Comparison of ENCODE assay signal across 7 cellular contexts in genomic region chr10:103069453-103070331, GRCh38.
DNase-seq lines count a peak whose midpoint lies in the region; ATAC-seq, FAIRE-seq and TF ChIP-seq lines count a peak whose summit lies in the region.

No MANE protein-coding gene starts in this region.

- H3K36me3 ChIP-seq in H1 (ENCODE audit: control insufficient read depth in 2 of 4, insufficient read depth in 4 of 4, low read length in 3 of 4): no peaks in the 10 kb centered on the region

- no peak overlapping the region for H3K27ac ChIP-seq in H1 (ENCODE audit: low read depth, low read length)

- no peak overlapping the region for H4K91ac ChIP-seq in H1 (replicated peaks; ENCODE audit: insufficient read length, low read length)

- H3K4me3 Mint-ChIP-seq in HFFc6 (no peak overlapping the region), naive B cell (peak overlapping the region in 7 of 8 donors; percentile 44 to 80 (median 71))
- H3K4me3 Mint-ChIP-seq in stimulated activated memory B cell treated with anti-CD40 and anti-IgM and Interleukin-4, amounts not matched to agents 10 μg/mL and 1 μg/mL and 100 μg/mL, for 72 hours: no peak overlapping the region

- H3K4ac ChIP-seq in H1 (replicated peaks; ENCODE audit: insufficient read length, low read depth, low read length): no peak overlapping the region

- H3K36me3 Mint-ChIP-seq in HFFc6 (ENCODE audit: low read depth) (no peaks in the 10 kb centered on the region), naive B cell (no peaks in the 10 kb centered on the region)
- peaks cover 10% of the 10 kb centered on the region for H3K36me3 Mint-ChIP-seq in stimulated activated memory B cell treated with anti-CD40 and anti-IgM and Interleukin-4, amounts not matched to agents 10 μg/mL and 1 μg/mL and 100 μg/mL, for 72 hours

- H3K23me2 ChIP-seq in H1 (ENCODE audit: low read depth, low read length): no peaks in the 10 kb centered on the region

- no peaks in the 10 kb centered on the region for H3K9me3 Mint-ChIP-seq in HFFc6
- no peaks in the 10 kb centered on the region for H3K9me3 Mint-ChIP-seq in naive B cell
- H3K9me3 Mint-ChIP-seq in stimulated activated memory B cell treated with anti-CD40 and anti-IgM and Interleukin-4, amounts not matched to agents 10 μg/mL and 1 μg/mL and 100 μg/mL, for 72 hours: no peaks in the 10 kb centered on the region

- CTCF ChIA-PET in H1 (lab: Charles Lee; ENCODE audit: partially characterized antibody): interaction anchor here (0.6 to 10.3 kb wide), 24 partner anchors 9 to 344 kb away, joined by 3 to 137 read pairs (median 4); partner anchors contain the start of genes CNNM2 and CYP17A1

- DNase-seq in GM12864 (ENCODE audit: low read depth): peak; percentile 44
- peak; percentile 32 for DNase-seq in HFFc6
- peak; percentile 49 for DNase-seq in NCI-H345 (lab: John Stamatoyannopoulos, UW)
- peak; percentile 27 to 55 for DNase-seq in activated CD8-positive, alpha-beta memory T cell treated with anti-CD3 and anti-CD28 coated beads for 1 hour (ENCODE audit: extremely low read depth in 1 of 2, low read depth in 1 of 2)
- DNase-seq in H1 (ENCODE audit: low read depth in 1 of 2, low spot score in 2 of 2): peak; percentile 33 to 83
- peak; percentile 63 for DNase-seq in naive B cell

- no peak overlapping the region; the same call in 1 of the 2 replicates for H4K8ac ChIP-seq in H1 (ENCODE audit: extremely low read depth, insufficient read depth, low read length)

- H3K4me1 Mint-ChIP-seq in HFFc6 (ENCODE audit: low read depth) (peaks cover 10% of the 10 kb centered on the region), naive B cell (peaks cover 32 to 40% (median 34%) of the 10 kb centered on the region in 3 donors)
- H3K4me1 Mint-ChIP-seq in stimulated activated memory B cell treated with anti-CD40 and anti-IgM and Interleukin-4, amounts not matched to agents 10 μg/mL and 1 μg/mL and 100 μg/mL, for 72 hours: peaks cover 40% of the 10 kb centered on the region

- H3K27me3 Mint-ChIP-seq in HFFc6 (ENCODE audit: insufficient read depth) (peaks cover 4% of the 10 kb centered on the region), naive B cell (no peaks in the 10 kb centered on the region)
- H3K27me3 Mint-ChIP-seq in stimulated activated memory B cell treated with anti-CD40 and anti-IgM and Interleukin-4, amounts not matched to agents 10 μg/mL and 1 μg/mL and 100 μg/mL, for 72 hours: no peaks in the 10 kb centered on the region

- H2BK15ac ChIP-seq in H1 (ENCODE audit: low read length): no peak overlapping the region

- no peak overlapping the region for H3K23ac ChIP-seq in H1 (ENCODE audit: insufficient read length)

- peak; percentile 73 for TF ChIP-seq CTCF in GM12864 (IDR thresholded peaks at IDR 0.05; ENCODE audit: low read depth, low read length, missing control alignments)
- peak; percentile 92 for TF ChIP-seq CTCF in HFFc6 (IDR thresholded peaks at IDR 0.05)
- TF ChIP-seq CTCF in H1 (IDR thresholded peaks at IDR 0.05; ENCODE audit: control extremely low read depth in 1 of 3, insufficient read depth in 1 of 3, low read depth in 1 of 3, low read length in 3 of 3): peak; percentile 69 to 85 (median 73)

- H3K27ac Mint-ChIP-seq in HFFc6: no peak overlapping the region
- H3K27ac Mint-ChIP-seq in naive B cell: peak overlapping the region; percentile 83 to 92 (median 87)
- peak overlapping the region; percentile 68 for H3K27ac Mint-ChIP-seq in stimulated activated memory B cell treated with anti-CD40 and anti-IgM and Interleukin-4, amounts not matched to agents 10 μg/mL and 1 μg/mL and 100 μg/mL, for 72 hours

- TF ChIP-seq RAD21 in H1 (IDR thresholded peaks at IDR 0.05 in 1 of 2, conservative IDR thresholded peaks at IDR 0.05 in 1 of 2; ENCODE audit: low read depth in 2 of 2, low read length in 2 of 2): peak; percentile 95 to 96

- peak; percentile 74 to 78 for ATAC-seq in naive B cell (ENCODE audit: low read depth in 2 of 2)
- ATAC-seq in stimulated activated memory B cell treated with anti-CD40 and anti-IgM and Interleukin-4, amounts not matched to agents 10 μg/mL and 1 μg/mL and 100 μg/mL, for 72 hours: peak; percentile 88

- H3K4me3 ChIP-seq in GM12864 (ENCODE audit: low read depth, low read length): no peak overlapping the region
- H3K4me3 ChIP-seq in H1 (ENCODE audit: extremely low read depth in 1 of 4, insufficient read depth in 2 of 4, low read depth in 3 of 4, low read length in 4 of 4): no peak overlapping the region

- no peaks in the 10 kb centered on the region for H3K27me3 ChIP-seq in H1 (replicated peaks in 1 of 4; ENCODE audit: control insufficient read depth in 3 of 4, extremely low read depth in 1 of 4, insufficient read depth in 3 of 4, low read length in 3 of 4)

- H3K9me3 ChIP-seq in H1 (ENCODE audit: insufficient read depth in 2 of 2, low read depth in 1 of 2, low read length in 1 of 2): no peaks in the 10 kb centered on the region

- H2BK5ac ChIP-seq in H1 (ENCODE audit: low read depth, low read length): no peak overlapping the region

- no peak overlapping the region for H3K56ac ChIP-seq in H1 (replicated peaks; ENCODE audit: insufficient read length, low read depth, low read length)

- TF ChIP-seq EP300 in H1 (IDR thresholded peaks at IDR 0.05; ENCODE audit: borderline replicate concordance in 1 of 2, low read depth in 2 of 2, low read length in 2 of 2): no peak

- H2BK12ac ChIP-seq in H1 (ENCODE audit: low read depth, low read length): no peak overlapping the region

- H3K79me1 ChIP-seq in H1 (ENCODE audit: low read depth, low read length): no peaks in the 10 kb centered on the region; the same call in 1 of the 2 replicates

- no peak overlapping the region for H2AFZ ChIP-seq in H1 (ENCODE audit: low read length)

- no peaks in the 10 kb centered on the region for H3K4me1 ChIP-seq in H1 (replicated peaks in 1 of 4; ENCODE audit: control insufficient read depth in 3 of 4, insufficient read depth in 4 of 4, low read length in 3 of 4)

- H3K9ac ChIP-seq in H1 (replicated peaks in 1 of 4; ENCODE audit: extremely low read depth in 1 of 4, low read depth in 3 of 4, low read length in 3 of 4): no peak overlapping the region; a peak in 1 of 7 replicates

- H2BK120ac ChIP-seq in H1 (replicated peaks; ENCODE audit: low read depth, low read length): no peak overlapping the region

- peak; percentile 77 for FAIRE-seq in H1 (lab: Jason Lieb, UNC)

- TF ChIP-seq POLR2A in H1 (IDR thresholded peaks at IDR 0.05; ENCODE audit: control extremely low read depth in 1 of 2, low read depth in 2 of 2, low read length in 2 of 2): no peak

- 49% methylated on average over 16 of the region's 16 CpGs; no CpG with 5 or more reads in 1 of the 2 experiments for WGBS in H1 (ENCODE audit: extremely low coverage in 1 of 2, insufficient coverage in 1 of 2, insufficient read length in 1 of 2, insufficient replicate concordance in 2 of 2, low coverage in 1 of 2, low lambda C conversion rate in 2 of 2, missing lambda C conversion rate in 1 of 2), 2 experiments

- no peak overlapping the region for H3K18ac ChIP-seq in H1 (ENCODE audit: extremely low read depth, low read length)

- H3K14ac ChIP-seq in H1 (ENCODE audit: insufficient read length): no peak overlapping the region

- H3K4me2 ChIP-seq in H1 (ENCODE audit: insufficient read depth in 1 of 2, low read depth in 2 of 2, low read length in 2 of 2): no peak overlapping the region

- POLR2A ChIA-PET in H1 (lab: Charles Lee; ENCODE audit: partially characterized antibody): interaction anchor here (2.3 kb wide), 1 partner anchor 151 kb away, joined by 6 read pairs; the partner anchor contains the start of gene CNNM2

- H2BK20ac ChIP-seq in H1 (ENCODE audit: low read length): no peak overlapping the region

- H4K5ac ChIP-seq in H1 (ENCODE audit: insufficient read length, low read depth, low read length): no peak overlapping the region

- peaks cover 0 to 2% of the 10 kb centered on the region in 2 experiments for H4K20me1 ChIP-seq in H1 (replicated peaks in 1 of 2; ENCODE audit: control insufficient read depth in 1 of 2, insufficient read depth in 2 of 2, low read length in 2 of 2)

- H2AK5ac ChIP-seq in H1 (ENCODE audit: low read depth, low read length): no peak overlapping the region

- no peaks in the 10 kb centered on the region for H3K79me2 ChIP-seq in H1 (ENCODE audit: control insufficient read depth in 1 of 2, insufficient read depth in 2 of 2, low read length in 2 of 2)

TF ChIP-seq in H1, 55 proteins besides CTCF, POLR2A, EP300 and RAD21:
- TF ChIP-seq KDM4A (IDR thresholded peaks at IDR 0.05; ENCODE audit: low read depth, low read length, severe bottlenecking) (no peak), BRCA1 (IDR thresholded peaks at IDR 0.05; ENCODE audit: low read depth, low read length) (no peak), YY1 (IDR thresholded peaks at IDR 0.05; ENCODE audit: low read depth, low read length) (0 out of 2 replicates have a peak, but pooled peaks have one; percentile 42)
TF ChIP-seq in H1: peak in this region for 1.

Comparison
In these comparisons a context has a peak if more than half of its experiments do, and no peak if none do; other contexts are left out.
1. H3K4me3 Mint-ChIP-seq: peak in naive B cell (7 of 8); none in HFFc6 (single experiment) and stimulated activated memory B cell treated with anti-CD40 and anti-IgM and Interleukin-4, amounts not matched to agents 10 μg/mL and 1 μg/mL and 100 μg/mL, for 72 hours (single experiment).
2. Peak in every context shown above with its lines, with median percentiles within 50 percentile points of each other: DNase-seq and CTCF ChIP-seq.